Comparison of ENCODE assay signal across 1 cellular context in the genomic region with DNA sequence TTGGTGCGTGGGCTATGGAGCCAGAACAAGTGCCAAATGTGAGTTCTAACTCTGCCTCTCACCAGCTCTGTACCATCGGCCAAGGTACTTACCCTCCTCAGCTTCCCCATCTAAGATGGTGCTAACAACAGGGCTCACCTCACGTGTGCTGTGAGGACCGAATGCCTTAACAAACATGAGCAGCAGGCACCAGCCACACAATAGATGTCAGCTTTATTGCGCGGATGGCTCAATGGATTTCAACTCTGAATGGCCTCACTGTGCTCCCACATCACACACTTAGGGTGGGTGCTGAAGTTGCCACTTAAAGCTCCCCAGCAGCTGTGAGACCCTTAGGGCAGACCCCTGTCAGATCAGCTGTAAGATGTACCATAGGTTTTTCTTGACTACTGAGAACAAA.
A peak's percentile ranks its signal among the peaks of the same experiment; 100 is the strongest.
TF ChIP-seq lines count a peak whose summit lies in the region.

No MANE protein-coding gene starts in this region.

TF ChIP-seq in K562, 482 proteins besides CTCF, POLR2A, EP300 and RAD21:
- TF ChIP-seq HNRNPK (IDR thresholded peaks at IDR 0.05; ENCODE audit: low read depth, low read length, poor library complexity, severe bottlenecking) (no peak), CEBPB (tag; IDR thresholded peaks at IDR 0.05) (0 out of 2 replicates have a peak, but pooled peaks have one; percentile 3)
TF ChIP-seq in K562: peak in this region for 1.
